In the genomic region with DNA sequence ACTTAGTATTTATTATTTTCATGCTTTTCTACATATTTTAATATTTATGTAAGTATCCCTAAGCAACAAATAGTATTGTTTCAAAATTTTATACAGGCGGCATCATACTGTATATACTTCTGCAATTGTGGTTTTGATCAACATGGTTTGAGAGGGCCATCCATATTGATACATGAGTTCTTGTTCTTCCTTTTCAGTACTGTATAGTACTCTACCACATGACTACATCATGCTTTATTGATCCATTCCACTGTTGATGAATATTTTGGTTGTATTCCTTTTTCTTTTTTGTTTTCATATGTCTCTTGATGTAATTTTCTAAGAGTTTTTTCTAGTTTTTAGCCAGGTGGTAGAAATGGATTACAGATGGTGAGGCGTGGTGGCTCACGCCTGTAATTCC, we compare ENCODE assay signal across 25 cellular contexts.
"Had no signal": no experiment of that assay in that cellular context is flagged by ENCODE, and none has a peak within 500 bp of the region (broad histone marks: within the 10 kb centered on the region; RNA-seq: fewer than 3 reads in every experiment).

No MANE protein-coding gene starts in this region.

- H3K4me3 ChIP-seq: coronary artery, dorsolateral prefrontal cortex, esophagus squamous epithelium, gastrocnemius medialis, heart right ventricle, left lung, lower lobe of right lung, mucosa of descending colon had no signal

- H3K4me3 Mint-ChIP-seq: mesothelial cell of epicardium, naive B cell had no signal

- H3K9me3 ChIP-seq: esophagus squamous epithelium, gastrocnemius medialis, heart right ventricle, left lung, lower lobe of right lung, mucosa of descending colon had no signal

- H3K27me3 ChIP-seq: esophagus squamous epithelium, gastrocnemius medialis, heart right ventricle, left lung had no signal

- H3K27me3 Mint-ChIP-seq: naive B cell had no signal

- H3K9me3 Mint-ChIP-seq: naive B cell had no signal

- H3K36me3 Mint-ChIP-seq: mesothelial cell of epicardium had no signal

- ATAC-seq: esophagus mucosa, gastrocnemius medialis, heart right ventricle, left cardiac atrium, left lung, left ventricle myocardium superior, lower lobe of right lung, mucosa of descending colon had no signal

- H3K4me1 ChIP-seq: gastrocnemius medialis, left lung, lower lobe of right lung had no signal

- DNase-seq: dermis blood vessel endothelial cell; dorsolateral prefrontal cortex; effector CD4-positive, alpha-beta T cell; effector memory CD4-positive, alpha-beta T cell; erythroblast; esophagus squamous epithelium; foreskin fibroblast; foreskin melanocyte; gastrocnemius medialis; glutamatergic neuron; head of caudate nucleus; heart right ventricle; hippocampal formation; left cardiac atrium; left lung; left ventricle myocardium superior; lower lobe of right lung; mucosa of descending colon; naive B cell had no signal

- H3K36me3 ChIP-seq: gastrocnemius medialis, heart right ventricle, left lung, lower lobe of right lung had no signal

- H3K27ac Mint-ChIP-seq: mesothelial cell of epicardium had no signal

- FAIRE-seq: colon, islet of Langerhans, keratinocyte had no signal

- H3K27ac ChIP-seq: coronary artery, dorsolateral prefrontal cortex, esophagus squamous epithelium, gastrocnemius medialis, heart right ventricle, lower lobe of right lung had no signal
